9 cellular contexts compared by ENCODE assay signal in the genomic region with DNA sequence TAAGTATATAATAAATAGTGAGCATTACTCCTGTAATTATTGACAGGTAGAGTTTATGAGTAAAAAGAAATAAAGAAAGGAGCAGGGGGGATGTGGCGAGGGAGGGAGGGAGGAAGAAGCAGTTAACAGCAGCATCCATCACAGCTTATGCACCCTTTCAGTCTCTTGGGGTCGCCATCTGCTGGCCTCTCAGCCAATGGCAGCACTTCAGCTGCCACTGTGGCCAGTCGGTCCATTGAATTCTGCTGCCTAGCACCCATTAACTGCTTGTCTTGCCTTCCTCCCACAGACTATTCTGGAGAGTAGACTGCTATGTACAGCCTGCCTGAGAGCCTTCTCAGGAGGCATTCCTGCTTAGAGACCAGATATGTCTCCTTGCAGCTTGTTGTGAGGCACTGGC.
DNase-seq lines count a peak whose midpoint lies in the region; ATAC-seq and TF ChIP-seq lines count a peak whose summit lies in the region.
"Had no signal": no experiment of that assay in that cellular context is flagged by ENCODE, and none has a peak within 500 bp of the region (broad histone marks: within the 10 kb centered on the region; RNA-seq: fewer than 3 reads in every experiment).

No MANE protein-coding gene starts in this region.

- in situ Hi-C loops in brain microvascular endothelial cell (cut with HindIII; ENCODE audit: low pct_ligation_motif_present, low sequenced_read_pairs) = no loop called here

- H3K4me1 ChIP-seq in DND-41 (ENCODE audit: insufficient read depth, low read length) = no peaks in the 10 kb centered on the region
- H3K4me1 ChIP-seq: prostate gland had no signal

- TF ChIP-seq EP300 in neural cell (conservative IDR thresholded peaks at IDR 0.05; ENCODE audit: poor library complexity, severe bottlenecking) = no peak

- no peaks in the 10 kb centered on the region for H3K79me2 ChIP-seq in DND-41 (ENCODE audit: insufficient read depth, low read length)
- H3K79me2 ChIP-seq in neural cell (replicated peaks; ENCODE audit: insufficient read depth, low read length) = no peaks in the 10 kb centered on the region

- no peaks in the 10 kb centered on the region for H3K9me2 ChIP-seq in neural cell (ENCODE audit: insufficient read depth, low read length)

- TF ChIP-seq RAD21 in neural cell (conservative IDR thresholded peaks at IDR 0.05) = no peak

- H4K20me1 ChIP-seq in DND-41 (ENCODE audit: insufficient read depth, low read length) (no peaks in the 10 kb centered on the region; the same call in 1 of the 2 replicates), neural cell (ENCODE audit: insufficient read depth) (no peaks in the 10 kb centered on the region)

- H3K4me2 ChIP-seq in DND-41 (ENCODE audit: insufficient read depth, low read length) (no peak overlapping the region), neural cell (ENCODE audit: low read length) (no peak overlapping the region)
- H3K4me2 ChIP-seq: KMS-11 had no signal

- H2AFZ ChIP-seq in DND-41 (ENCODE audit: low read depth, low read length) (no peak overlapping the region), neural cell (ENCODE audit: low read depth, low read length) (no peak overlapping the region)

- no peaks in the 10 kb centered on the region for H3K9me3 ChIP-seq in DND-41 (ENCODE audit: insufficient read depth, low read length, severe bottlenecking)
- no peaks in the 10 kb centered on the region for H3K9me3 ChIP-seq in neural cell (ENCODE audit: low read length)
- H3K9me3 ChIP-seq: prostate gland had no signal

- no peak overlapping the region for H3K4me3 ChIP-seq in DND-41 (ENCODE audit: low read depth in 1 of 2, low read length in 2 of 2)
- no peak overlapping the region for H3K4me3 ChIP-seq in brain microvascular endothelial cell (ENCODE audit: low read depth, low read length)
- no peak overlapping the region for H3K4me3 ChIP-seq in neural cell (ENCODE audit: low read length)
- H3K4me3 ChIP-seq: prostate gland had no signal

- H3K9ac ChIP-seq in DND-41 (ENCODE audit: low read depth, low read length) (no peak overlapping the region), neural cell (ENCODE audit: low read length) (no peak overlapping the region)
- H3K9ac ChIP-seq: KMS-11 had no signal

- ATAC-seq in DND-41 (ENCODE audit: insufficient read depth, low read depth) = no peak

- H3K27ac ChIP-seq in DND-41 (ENCODE audit: low read length) (no peak overlapping the region), brain microvascular endothelial cell (no peak overlapping the region), neural cell (ENCODE audit: low read length) (no peak overlapping the region)
- H3K27ac ChIP-seq: KMS-11, prostate gland had no signal

- DNase-seq in DND-41 (no peak), brain microvascular endothelial cell (peak; percentile 16), H4 (ENCODE audit: low spot score) (no peak), kidney glomerular epithelial cell (lab: John Stamatoyannopoulos, UW) (no peak)
- no peak for DNase-seq in stimulated activated CD4-positive, alpha-beta T cell treated with anti-CD3 and anti-CD28 coated beads, Interleukin-2, amount 100 ng/mL, for 24 hours

- peak; percentile 22 for TF ChIP-seq CTCF in DND-41 (IDR thresholded peaks at IDR 0.05; ENCODE audit: borderline replicate concordance, extremely low read depth, low read length, poor library complexity, severe bottlenecking)
- peak; percentile 39 for TF ChIP-seq CTCF in LNCAP (IDR thresholded peaks at IDR 0.05)
- peak; percentile 72 for TF ChIP-seq CTCF in brain microvascular endothelial cell (IDR thresholded peaks at IDR 0.05; ENCODE audit: low read depth, low read length, missing control alignments)
- TF ChIP-seq CTCF in neural cell (IDR thresholded peaks at IDR 0.05; ENCODE audit: poor library complexity, severe bottlenecking) = peak; percentile 27

- no peaks in the 10 kb centered on the region for H3F3A ChIP-seq in neural cell (ENCODE audit: insufficient read depth, low read length, poor library complexity, severe bottlenecking)

- H3K36me3 ChIP-seq in DND-41 (ENCODE audit: insufficient read depth, low read length) = no peaks in the 10 kb centered on the region
- H3K36me3 ChIP-seq in brain microvascular endothelial cell (replicated peaks) = no peaks in the 10 kb centered on the region
- H3K36me3 ChIP-seq in neural cell (ENCODE audit: insufficient read depth, low read length) = peaks cover 3% of the 10 kb centered on the region
- H3K36me3 ChIP-seq: prostate gland had no signal

- peaks cover 14% of the 10 kb centered on the region for H3K27me3 ChIP-seq in DND-41 (ENCODE audit: insufficient read depth, low read length, poor library complexity)
- H3K27me3 ChIP-seq in brain microvascular endothelial cell (replicated peaks) = no peaks in the 10 kb centered on the region
- H3K27me3 ChIP-seq in neural cell (ENCODE audit: insufficient read depth, low read depth, low read length) = no peaks in the 10 kb centered on the region

TF ChIP-seq in neural cell, 6 proteins besides CTCF, POLR2A, EP300 and RAD21:
- TF ChIP-seq TAF1 (IDR thresholded peaks at IDR 0.05; ENCODE audit: low read depth) (no peak), EZH2 (IDR thresholded peaks at IDR 0.05; ENCODE audit: borderline replicate concordance, insufficient read depth, low read length, poor library complexity, severe bottlenecking) (no peak), SMC3 (conservative IDR thresholded peaks at IDR 0.05; ENCODE audit: poor library complexity) (peak; percentile 33)

Comparison
In these comparisons a context has a peak if more than half of its experiments do, and no peak if none do; other contexts are left out.
1. CTCF ChIP-seq: peak in every context shown above with its lines; median percentile 72 in brain microvascular endothelial cell; 39 in LNCAP; 27 in neural cell; 22 in DND-41.